In the genomic region with DNA sequence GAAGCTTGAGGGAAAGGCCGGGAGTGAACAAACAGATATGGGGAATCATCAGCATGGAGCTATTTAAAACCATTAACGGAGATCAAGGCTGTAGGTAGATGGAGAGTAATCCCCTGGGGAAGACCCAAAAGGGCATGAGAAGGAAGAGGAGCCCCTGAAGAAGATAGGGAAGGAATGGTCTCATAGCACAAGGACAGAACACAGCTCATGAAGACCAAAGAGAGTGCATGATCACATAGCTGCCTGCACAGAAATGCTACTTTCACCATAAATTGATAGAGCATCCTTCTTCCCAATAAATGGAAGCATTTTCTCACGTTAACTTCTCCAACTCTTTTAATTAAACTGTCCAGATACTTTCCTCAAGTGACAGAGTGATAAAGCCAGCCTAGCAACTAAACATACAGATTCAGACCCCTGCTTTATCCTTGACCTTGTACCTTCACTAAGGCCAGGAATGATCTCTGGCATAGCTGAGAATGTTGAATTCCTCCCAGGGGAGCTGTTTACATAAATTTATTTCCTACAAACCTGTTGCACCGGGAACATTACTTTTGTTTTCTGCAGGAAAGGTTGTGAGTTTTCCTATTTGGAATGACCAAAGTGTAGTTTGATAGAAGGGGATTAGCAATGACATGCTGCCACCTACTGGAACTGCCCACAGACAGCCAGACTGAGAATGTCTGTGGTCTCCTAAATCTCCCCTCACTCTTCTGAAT, we compare ENCODE assay signal across 8 cellular contexts.
DNase-seq lines count a peak whose midpoint lies in the region; FAIRE-seq and TF ChIP-seq lines count a peak whose summit lies in the region.

No MANE protein-coding gene starts in this region.

- WGBS in small intestine, 3 donors, result 51 to 59% (median 58%) methylated on average over 4 of the region's 4 CpGs

- H3K9me3 ChIP-seq in SU-DHL-6 (ENCODE audit: insufficient read depth, low read length) (no peaks in the 10 kb centered on the region), small intestine (ENCODE audit: control insufficient read depth, low read depth) (no peaks in the 10 kb centered on the region)

- no peaks in the 10 kb centered on the region for H3K27me3 Mint-ChIP-seq in activated CD4-positive, alpha-beta memory T cell treated with anti-CD3 and anti-CD28 coated beads for 36 hours

- H3K4me2 ChIP-seq in SU-DHL-6 (ENCODE audit: low read depth, low read length, poor library complexity, severe bottlenecking), result no peak overlapping the region

- no peaks in the 10 kb centered on the region for H3K9me3 Mint-ChIP-seq in activated CD4-positive, alpha-beta memory T cell treated with anti-CD3 and anti-CD28 coated beads for 36 hours

- H2AFZ ChIP-seq in SU-DHL-6 (ENCODE audit: low read depth, low read length, severe bottlenecking), result no peak overlapping the region

- H3K36me3 Mint-ChIP-seq in activated CD4-positive, alpha-beta memory T cell treated with anti-CD3 and anti-CD28 coated beads for 36 hours, result peaks cover 7% of the 10 kb centered on the region

- no peaks in the 10 kb centered on the region for H3K9me2 ChIP-seq in SU-DHL-6 (replicated peaks; ENCODE audit: insufficient read depth, low read length)

- H3K4me1 Mint-ChIP-seq in activated CD4-positive, alpha-beta memory T cell treated with anti-CD3 and anti-CD28 coated beads for 36 hours (ENCODE audit: low read depth), result no peaks in the 10 kb centered on the region

- H3K27ac ChIP-seq in SU-DHL-6 (ENCODE audit: low read depth, low read length) (no peak overlapping the region), small intestine (ENCODE audit: low read depth in 1 of 2, low read length in 1 of 2) (no peak overlapping the region)

- H3K4me1 ChIP-seq in small intestine (ENCODE audit: control insufficient read depth in 2 of 2, insufficient read depth in 1 of 2, low read depth in 1 of 2, low read length in 1 of 2), result no peaks in the 10 kb centered on the region

- intact Hi-C loops in head of caudate nucleus (cut with DNase I), result no loop called here
- intact Hi-C loops in activated CD4-positive, alpha-beta memory T cell treated with anti-CD3 and anti-CD28 coated beads for 36 hours (cut with micrococcal nuclease), result no loop called here

- peak; percentile 18 for DNase-seq in DMS114 treated with DMSO at 0.1 percent for 48 hours (lab: John Stamatoyannopoulos, UW; ENCODE audit: unreplicated experiment)
- peak in 39 of 42 donors; percentile 5 to 83 (median 50) for DNase-seq in head of caudate nucleus
- DNase-seq in small intestine, result peak; percentile 41
- DNase-seq in activated CD4-positive, alpha-beta memory T cell treated with anti-CD3 and anti-CD28 coated beads for 36 hours, result no peak
- no peak for DNase-seq in MV-4-11 (lab: John Stamatoyannopoulos, UW)
- no peak for DNase-seq in NCI-H524 treated with DMSO at 0.1 percent for 48 hours (lab: John Stamatoyannopoulos, UW)

- H3K4me3 Mint-ChIP-seq in activated CD4-positive, alpha-beta memory T cell treated with anti-CD3 and anti-CD28 coated beads for 36 hours, result no peak overlapping the region

- no peaks in the 10 kb centered on the region for H3K27me3 ChIP-seq in SU-DHL-6 (ENCODE audit: low read length)
- H3K27me3 ChIP-seq in small intestine (ENCODE audit: control insufficient read depth in 2 of 2, insufficient read depth in 2 of 2, low read length in 2 of 2), result no peaks in the 10 kb centered on the region

- H4K20me1 ChIP-seq in SU-DHL-6 (ENCODE audit: low read depth, low read length), result no peaks in the 10 kb centered on the region

- no peak for FAIRE-seq in small intestine (lab: Jason Lieb, UNC)

- H3K79me2 ChIP-seq in SU-DHL-6 (ENCODE audit: insufficient read depth, low read length), result no peaks in the 10 kb centered on the region

- no peak overlapping the region for H3K4me3 ChIP-seq in SU-DHL-6 (ENCODE audit: insufficient read depth, low read length, poor library complexity, severe bottlenecking)
- H3K4me3 ChIP-seq in small intestine (ENCODE audit: low read depth in 1 of 2, low read length in 2 of 2), result no peak overlapping the region

- TF ChIP-seq EP300 in Ishikawa (IDR thresholded peaks at IDR 0.05; ENCODE audit: borderline replicate concordance), result no peak

- CTCF ChIA-PET in activated CD4-positive, alpha-beta memory T cell treated with anti-CD3 and anti-CD28 coated beads for 36 hours (lab: Charles Lee), result interaction anchor here (1.1 to 1.4 kb wide), 2 partner anchors 10 to 19 kb away, joined by 3 read pairs; no protein-coding TSS in a partner anchor

- no peak overlapping the region for H3K9ac ChIP-seq in SU-DHL-6 (ENCODE audit: low read length)

- H3F3A ChIP-seq in SU-DHL-6 (ENCODE audit: insufficient read depth), result no peaks in the 10 kb centered on the region

- H3K36me3 ChIP-seq in SU-DHL-6 (ENCODE audit: low read length) (no peaks in the 10 kb centered on the region), small intestine (ENCODE audit: control insufficient read depth in 2 of 2, insufficient read depth in 2 of 2, low read length in 2 of 2) (no peaks in the 10 kb centered on the region)

- no peak overlapping the region for H3K27ac Mint-ChIP-seq in activated CD4-positive, alpha-beta memory T cell treated with anti-CD3 and anti-CD28 coated beads for 36 hours

- POLR2A ChIA-PET in activated CD4-positive, alpha-beta memory T cell treated with anti-CD3 and anti-CD28 coated beads for 36 hours (lab: Charles Lee), result no interaction called here

- peak; percentile 62 for TF ChIP-seq RAD21 in Ishikawa (IDR thresholded peaks at IDR 0.05; ENCODE audit: low read depth)

- peak; percentile 55 for TF ChIP-seq CTCF in SU-DHL-6 (IDR thresholded peaks at IDR 0.05; ENCODE audit: insufficient read depth, low read length, poor library complexity, severe bottlenecking)

TF ChIP-seq in Ishikawa, 13 proteins besides CTCF, POLR2A, EP300 and RAD21:
- TF ChIP-seq, protein P1, sequence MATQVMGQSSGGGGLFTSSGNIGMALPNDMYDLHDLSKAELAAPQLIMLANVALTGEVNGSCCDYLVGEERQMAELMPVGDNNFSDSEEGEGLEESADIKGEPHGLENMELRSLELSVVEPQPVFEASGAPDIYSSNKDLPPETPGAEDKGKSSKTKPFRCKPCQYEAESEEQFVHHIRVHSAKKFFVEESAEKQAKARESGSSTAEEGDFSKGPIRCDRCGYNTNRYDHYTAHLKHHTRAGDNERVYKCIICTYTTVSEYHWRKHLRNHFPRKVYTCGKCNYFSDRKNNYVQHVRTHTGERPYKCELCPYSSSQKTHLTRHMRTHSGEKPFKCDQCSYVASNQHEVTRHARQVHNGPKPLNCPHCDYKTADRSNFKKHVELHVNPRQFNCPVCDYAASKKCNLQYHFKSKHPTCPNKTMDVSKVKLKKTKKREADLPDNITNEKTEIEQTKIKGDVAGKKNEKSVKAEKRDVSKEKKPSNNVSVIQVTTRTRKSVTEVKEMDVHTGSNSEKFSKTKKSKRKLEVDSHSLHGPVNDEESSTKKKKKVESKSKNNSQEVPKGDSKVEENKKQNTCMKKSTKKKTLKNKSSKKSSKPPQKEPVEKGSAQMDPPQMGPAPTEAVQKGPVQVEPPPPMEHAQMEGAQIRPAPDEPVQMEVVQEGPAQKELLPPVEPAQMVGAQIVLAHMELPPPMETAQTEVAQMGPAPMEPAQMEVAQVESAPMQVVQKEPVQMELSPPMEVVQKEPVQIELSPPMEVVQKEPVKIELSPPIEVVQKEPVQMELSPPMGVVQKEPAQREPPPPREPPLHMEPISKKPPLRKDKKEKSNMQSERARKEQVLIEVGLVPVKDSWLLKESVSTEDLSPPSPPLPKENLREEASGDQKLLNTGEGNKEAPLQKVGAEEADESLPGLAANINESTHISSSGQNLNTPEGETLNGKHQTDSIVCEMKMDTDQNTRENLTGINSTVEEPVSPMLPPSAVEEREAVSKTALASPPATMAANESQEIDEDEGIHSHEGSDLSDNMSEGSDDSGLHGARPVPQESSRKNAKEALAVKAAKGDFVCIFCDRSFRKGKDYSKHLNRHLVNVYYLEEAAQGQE (IDR thresholded peaks at IDR 0.05; ENCODE audit: low read depth), result no peak
- no peak for TF ChIP-seq TEAD4 (IDR thresholded peaks at IDR 0.05)
- TF ChIP-seq, protein P2, sequence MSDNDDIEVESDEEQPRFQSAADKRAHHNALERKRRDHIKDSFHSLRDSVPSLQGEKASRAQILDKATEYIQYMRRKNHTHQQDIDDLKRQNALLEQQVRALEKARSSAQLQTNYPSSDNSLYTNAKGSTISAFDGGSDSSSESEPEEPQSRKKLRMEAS (IDR thresholded peaks at IDR 0.05), result no peak
- TF ChIP-seq, protein P3, sequence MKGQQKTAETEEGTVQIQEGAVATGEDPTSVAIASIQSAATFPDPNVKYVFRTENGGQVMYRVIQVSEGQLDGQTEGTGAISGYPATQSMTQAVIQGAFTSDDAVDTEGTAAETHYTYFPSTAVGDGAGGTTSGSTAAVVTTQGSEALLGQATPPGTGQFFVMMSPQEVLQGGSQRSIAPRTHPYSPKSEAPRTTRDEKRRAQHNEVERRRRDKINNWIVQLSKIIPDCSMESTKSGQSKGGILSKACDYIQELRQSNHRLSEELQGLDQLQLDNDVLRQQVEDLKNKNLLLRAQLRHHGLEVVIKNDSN (IDR thresholded peaks at IDR 0.05), result no peak
- no peak for TF ChIP-seq NFIC (IDR thresholded peaks at IDR 0.05)
- no peak for TF ChIP-seq YY1 (IDR thresholded peaks at IDR 0.05; ENCODE audit: low read depth)
- TF ChIP-seq TCF12 (IDR thresholded peaks at IDR 0.05; ENCODE audit: low read depth), result no peak
- TF ChIP-seq EGR1 (IDR thresholded peaks at IDR 0.05), result no peak

Comparison
In these comparisons a context has a peak if more than half of its experiments do, and no peak if none do; other contexts are left out.
1. DNase-seq: peak in DMS114 treated with DMSO at 0.1 percent for 48 hours (single experiment), head of caudate nucleus (39 of 42) and small intestine (single experiment); none in activated CD4-positive, alpha-beta memory T cell treated with anti-CD3 and anti-CD28 coated beads for 36 hours (single experiment), MV-4-11 (single experiment) and NCI-H524 treated with DMSO at 0.1 percent for 48 hours (single experiment).